Comparison of ENCODE assay signal across 1 cellular context in genomic region chr4:99087887-99088484, GRCh38.
A peak's percentile ranks its signal among the peaks of the same experiment; 100 is the strongest.
TF ChIP-seq lines count a peak whose summit lies in the region.

No MANE protein-coding gene starts in this region.

TF ChIP-seq in HepG2, 621 proteins besides CTCF, POLR2A, EP300 and RAD21 (continued from another document):
- TF ChIP-seq GABPA (IDR thresholded peaks at IDR 0.05; ENCODE audit: low read depth, low read length) (no peak), GABPA (CRISPR knock-in tag; IDR thresholded peaks at IDR 0.05; ENCODE audit: low read depth) (no peak), SSRP1 (CRISPR knock-in tag; IDR thresholded peaks at IDR 0.05) (0 out of 2 replicates have a peak, but pooled peaks have one; percentile 2), CEBPG (CRISPR knock-in tag; IDR thresholded peaks at IDR 0.05) (peak; percentile 41; the same call in 1 of the 2 replicates), IKZF1 (IDR thresholded peaks at IDR 0.05) (no peak), BHLHE40 (IDR thresholded peaks at IDR 0.05; ENCODE audit: low read length) (0 out of 2 replicates have a peak, but pooled peaks have one; percentile 8), ZNF333 (CRISPR knock-in tag; IDR thresholded peaks at IDR 0.05; ENCODE audit: borderline replicate concordance) (no peak), GTF2F1 (IDR thresholded peaks at IDR 0.05; ENCODE audit: low read length) (no peak), FOXA1 (IDR thresholded peaks at IDR 0.05) (no peak), FOXA1 (CRISPR knock-in tag; IDR thresholded peaks at IDR 0.05) (no peak), JUND (CRISPR knock-in tag; IDR thresholded peaks at IDR 0.05) (0 out of 2 replicates have a peak, but pooled peaks have one; percentile 7), CEBPB (IDR thresholded peaks at IDR 0.05; ENCODE audit: borderline replicate concordance, low read depth, low read length) (0 out of 2 replicates have a peak, but pooled peaks have one; percentile 7), PHF20 (CRISPR knock-in tag; IDR thresholded peaks at IDR 0.05) (no peak), KLF16 (CRISPR knock-in tag; IDR thresholded peaks at IDR 0.05) (0 out of 4 replicates have a peak, but pooled peaks of 1 of the 2 experiments have one; percentile 14), HOXA3 (CRISPR knock-in tag; IDR thresholded peaks at IDR 0.05) (no peak), ATF7-NPFF (CRISPR knock-in tag; IDR thresholded peaks at IDR 0.05; ENCODE audit: low read depth) (0 out of 2 replicates have a peak, but pooled peaks have one; percentile 9), RFX1 (IDR thresholded peaks at IDR 0.05) (no peak)
